Comparison of ENCODE assay signal across 12 cellular contexts in genomic region chr1:183822081-183822611, GRCh38. TPM values are rescaled to one million over a fixed set of nuclear protein-coding genes. Genes with fewer than 3 reads are reported as not detected.
DNase-seq lines count a peak whose midpoint lies in the region; ATAC-seq and TF ChIP-seq lines count a peak whose summit lies in the region.
"Had no signal": no experiment of that assay in that cellular context is flagged by ENCODE, and none has a peak within 500 bp of the region (broad histone marks: within the 10 kb centered on the region; RNA-seq: fewer than 3 reads in every experiment).

No MANE protein-coding gene starts in this region.

- DNase-seq in breast epithelium (ENCODE audit: low spot score in 2 of 2) (no peak), MCF 10A (ENCODE audit: unreplicated experiment) (no peak), epithelial cell of prostate (ENCODE audit: low read depth, low spot score) (no peak), dermis blood vessel endothelial cell (no peak)
- DNase-seq: activated CD8-positive, alpha-beta memory T cell treated with anti-CD3 and anti-CD28 coated beads, Interleukin-2, amount 50 U/mL, for 4 hours had no signal

- H3K27ac ChIP-seq in breast epithelium = peak overlapping the region; percentile 74 to 81
- H3K27ac ChIP-seq in epithelial cell of prostate = peak overlapping the region; percentile 14
- H3K27ac ChIP-seq in muscle layer of duodenum (ENCODE audit: low read length) = peak overlapping the region; percentile 56
- H3K27ac ChIP-seq: 22Rv1 had no signal

- intact Hi-C loops in breast epithelium (cut with DNase I; ENCODE audit: low total_unique reads) (no loop called here), MCF 10A (cut with micrococcal nuclease) (no loop called here)

- H3K27me3 ChIP-seq in breast epithelium (no peaks in the 10 kb centered on the region), muscle layer of duodenum (ENCODE audit: low read depth, low read length) (no peaks in the 10 kb centered on the region)

- POLR2A ChIA-PET in MCF 10A (lab: Yijun Ruan, JAX) = interaction anchor here (1.6 kb wide), 1 partner anchor 17 kb away, joined by 3 read pairs; the partner anchor contains the start of gene RGL1

- no peak for TF ChIP-seq CTCF in breast epithelium (IDR thresholded peaks at IDR 0.05)
- no peak for TF ChIP-seq CTCF in MCF 10A (IDR thresholded peaks at IDR 0.05; ENCODE audit: unreplicated experiment)

- no TSS peak for BruUV-seq in MCF 10A (replicated peaks; lab: Mats Ljungman, UMichigan)

- H3K9me3 ChIP-seq in breast epithelium = no peaks in the 10 kb centered on the region
- H3K9me3 ChIP-seq in muscle layer of duodenum (ENCODE audit: control insufficient read depth in 1 of 2, low read length in 2 of 2) = no peaks in the 10 kb centered on the region

- H3K4me3 ChIP-seq in breast epithelium = no peak overlapping the region
- no peak overlapping the region for H3K4me3 ChIP-seq in muscle layer of duodenum (ENCODE audit: low read depth in 1 of 2, low read length in 2 of 2)

- no peaks in the 10 kb centered on the region for H3K9me3 Mint-ChIP-seq in MCF 10A (ENCODE audit: unreplicated experiment)
- H3K9me3 Mint-ChIP-seq: natural killer cell treated with Interleukin-12 subunit alpha and Interleukin-12 subunit beta and Interleukin-15 and Interleukin-18, amount 100 ng/mL, for 72 hours had no signal

- no peak overlapping the region for H3K27ac Mint-ChIP-seq in MCF 10A (ENCODE audit: low read depth, unreplicated experiment)
- H3K27ac Mint-ChIP-seq: natural killer cell treated with Interleukin-12 subunit alpha and Interleukin-12 subunit beta and Interleukin-15 and Interleukin-18, amount 100 ng/mL, for 72 hours had no signal

- H3K4me1 ChIP-seq in breast epithelium (peaks cover 0 to 5% of the 10 kb centered on the region in 2 donors), muscle layer of duodenum (ENCODE audit: control insufficient read depth in 1 of 2, insufficient read depth in 2 of 2, low read length in 2 of 2) (peaks cover 5 to 36% of the 10 kb centered on the region in 2 donors)

- H3K4me3 Mint-ChIP-seq in MCF 10A (ENCODE audit: unreplicated experiment) = no peak overlapping the region
- H3K4me3 Mint-ChIP-seq: natural killer cell treated with Interleukin-12 subunit alpha and Interleukin-12 subunit beta and Interleukin-15 and Interleukin-18, amount 100 ng/mL, for 72 hours had no signal

- H3K36me3 ChIP-seq in breast epithelium (no peaks in the 10 kb centered on the region), muscle layer of duodenum (ENCODE audit: control insufficient read depth in 1 of 2, insufficient read depth in 2 of 2, low read length in 2 of 2) (no peaks in the 10 kb centered on the region)

- CTCF ChIA-PET in MCF 10A (lab: Yijun Ruan, JAX) = interaction anchor here (0.6 to 1.4 kb wide), 2 partner anchors 32 to 189 kb away, joined by 3 read pairs; no protein-coding TSS in a partner anchor

- H3K36me3 Mint-ChIP-seq in MCF 10A (ENCODE audit: insufficient read depth, unreplicated experiment) = no peaks in the 10 kb centered on the region
- H3K36me3 Mint-ChIP-seq: natural killer cell treated with Interleukin-12 subunit alpha and Interleukin-12 subunit beta and Interleukin-15 and Interleukin-18, amount 100 ng/mL, for 72 hours had no signal

- no peak for ATAC-seq in HG03196 (IDR thresholded peaks at IDR 0.05; ENCODE audit: unreplicated experiment)
- no peak for ATAC-seq in HG03280 (IDR thresholded peaks at IDR 0.05; ENCODE audit: unreplicated experiment)
- ATAC-seq in GM18867 (IDR thresholded peaks at IDR 0.05; ENCODE audit: unreplicated experiment) = no peak
- ATAC-seq: natural killer cell treated with Interleukin-12 subunit alpha and Interleukin-12 subunit beta and Interleukin-15 and Interleukin-18, amount 100 ng/mL, for 72 hours; Panc1 had no signal

- H3K4me1 Mint-ChIP-seq in MCF 10A (ENCODE audit: insufficient read depth, unreplicated experiment) = no peaks in the 10 kb centered on the region

- no peak for TF ChIP-seq POLR2A in breast epithelium (IDR thresholded peaks at IDR 0.05)

- no peaks in the 10 kb centered on the region for H3K27me3 Mint-ChIP-seq in MCF 10A (ENCODE audit: insufficient read depth, unreplicated experiment)

RNA-seq across cellular contexts. Expression of gene RGL1, which starts 17.2 kb away (rescaled TPM):
- total RNA-seq in breast epithelium (10 to 100 TPM; 24.9 to 70.2 (median 26.8) TPM), MCF 10A (2022) (2.1 and 2.3 TPM in 2 replicates), dermis blood vessel endothelial cell (28.8 and 29.3 TPM in 2 replicates)

Comparison
In these comparisons a context has a peak if more than half of its experiments do, and no peak if none do; other contexts are left out.
1. H3K27ac ChIP-seq: peak in every context shown above with its lines; median percentile 78 in breast epithelium; 56 in muscle layer of duodenum; 14 in epithelial cell of prostate.